8 cellular contexts compared by ENCODE assay signal in the genomic region with DNA sequence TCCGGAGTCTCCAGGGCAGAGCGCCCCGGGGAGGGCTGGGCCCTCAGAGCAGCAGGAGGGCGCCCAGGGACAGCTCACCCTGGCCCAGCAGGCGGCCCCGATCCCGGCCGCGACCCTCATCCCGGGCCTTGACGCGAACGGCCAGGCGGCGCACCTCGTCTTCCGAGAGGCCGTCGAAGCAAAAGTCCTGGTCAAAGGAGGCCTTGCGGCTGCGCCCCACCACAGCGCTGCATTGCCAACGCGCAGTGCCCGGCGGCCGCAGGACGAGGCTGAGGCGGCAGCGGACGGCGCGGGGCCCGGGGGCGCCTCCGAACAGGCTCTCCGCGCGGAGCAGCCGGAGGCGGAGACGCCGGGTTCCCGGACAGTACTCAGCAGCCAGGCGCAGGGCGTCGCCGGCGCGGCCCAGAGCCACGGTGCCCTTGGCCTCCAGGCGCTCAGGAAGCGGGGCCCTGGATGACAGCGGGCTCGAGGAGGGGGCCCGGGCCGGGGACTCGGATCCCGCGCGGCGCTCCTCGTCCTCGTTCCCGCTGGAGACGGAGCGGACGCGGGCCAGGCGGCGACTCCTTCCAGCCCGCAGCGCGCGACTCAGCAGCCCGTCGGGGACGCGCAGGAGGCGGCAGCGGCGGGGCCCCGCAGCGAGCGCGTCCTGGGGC. TPM values are rescaled to one million over a fixed set of nuclear protein-coding genes. Genes with fewer than 3 reads are reported as not detected.
DNase-seq lines count a peak whose midpoint lies in the region; ATAC-seq and TF ChIP-seq lines count a peak whose summit lies in the region.
"Had no signal": no experiment of that assay in that cellular context is flagged by ENCODE, and none has a peak within 500 bp of the region (broad histone marks: within the 10 kb centered on the region; RNA-seq: fewer than 3 reads in every experiment).

No MANE protein-coding gene starts in this region.

- H3K4me3 ChIP-seq in IMR-90 (ENCODE audit: insufficient read depth, low read depth, low read length) (no peak overlapping the region), ascending aorta (peak overlapping the region; percentile 18 to 60), smooth muscle cell (peak overlapping the region; percentile 48)

- H2BK20ac ChIP-seq in IMR-90 (ENCODE audit: low read depth, low read length) = no peak overlapping the region

- WGBS in IMR-90 (ENCODE audit: extremely low coverage in 2 of 2, insufficient read length in 1 of 2), 2 experiments = 4% methylated on average over 46 of the region's 86 CpGs; no CpG with 5 or more reads in 1 of the 2 experiments
- 6% methylated on average over 58 of the region's 86 CpGs for WGBS in smooth muscle cell (ENCODE audit: low lambda C conversion rate)

- TF ChIP-seq CTCF in IMR-90 (conservative IDR thresholded peaks at IDR 0.05; ENCODE audit: low read depth, low read length) = no peak
- no peak for TF ChIP-seq CTCF in ascending aorta (IDR thresholded peaks at IDR 0.05)
- no peak for TF ChIP-seq CTCF in smooth muscle cell (IDR thresholded peaks at IDR 0.05; ENCODE audit: borderline replicate concordance, insufficient read depth, poor library complexity, severe bottlenecking)

- H2AK5ac ChIP-seq in IMR-90 (ENCODE audit: low read depth, low read length) = no peak overlapping the region

- no peak overlapping the region for H2BK5ac ChIP-seq in IMR-90 (ENCODE audit: low read depth, low read length, poor library complexity, severe bottlenecking)

- peak; percentile 27; the same call in 1 of the 2 replicates for ATAC-seq in IMR-90 (ENCODE audit: low read depth)

- in situ Hi-C loops in IMR-90 (cut with MboI; ENCODE audit: low sequenced_read_pairs) = no loop called here

- H3K18ac ChIP-seq in IMR-90 (ENCODE audit: low read depth, low read length) = no peak overlapping the region

- no peak for TF ChIP-seq RAD21 in IMR-90 (IDR thresholded peaks at IDR 0.05; ENCODE audit: low read length)

- H3K79me1 ChIP-seq in IMR-90 (ENCODE audit: low read depth in 1 of 2, low read length in 2 of 2) = no peaks in the 10 kb centered on the region

- dilution Hi-C loops in IMR-90 (cut with HindIII; ENCODE audit: low sequenced_read_pairs, unreplicated experiment) = no loop called here

- H3K27me3 ChIP-seq in IMR-90 (ENCODE audit: control insufficient read depth, insufficient read depth, low read length) (peaks cover 51% of the 10 kb centered on the region), ascending aorta (peaks cover 4% of the 10 kb centered on the region), smooth muscle cell (ENCODE audit: low read depth) (peaks cover 94% of the 10 kb centered on the region)

- intact Hi-C loops in IMR-90 (cut with micrococcal nuclease) (loop anchor here (10.0 kb wide), 1 partner anchor 121 kb away; no protein-coding TSS in a partner anchor), ascending aorta (cut with DNase I) (no loop called here)

- H3K36me3 ChIP-seq in IMR-90 (ENCODE audit: control insufficient read depth, insufficient read depth, low read length) (no peaks in the 10 kb centered on the region), ascending aorta (no peaks in the 10 kb centered on the region), smooth muscle cell (ENCODE audit: low read depth) (no peaks in the 10 kb centered on the region)

- H3K23ac ChIP-seq in IMR-90 (ENCODE audit: low read depth, low read length) = no peak overlapping the region

- DNase-seq in IMR-90 (no peak), ascending aorta (ENCODE audit: low spot score in 2 of 2) (no peak), islet precursor cell (peak; percentile 72), smooth muscle cell (lab: John Stamatoyannopoulos, UW; ENCODE audit: unreplicated experiment) (no peak), DMS153 (lab: John Stamatoyannopoulos, UW) (no peak), NOMO-1 treated with dmso at 0.1 percent for 144 hours (lab: John Stamatoyannopoulos, UW; ENCODE audit: unreplicated experiment) (no peak), erythroblast (lab: John Stamatoyannopoulos, UW) (no peak)
- DNase-seq: T-helper 2 cell had no signal

- H3K9me3 ChIP-seq in IMR-90 (ENCODE audit: control insufficient read depth, insufficient read depth, low read length) (peaks cover 2% of the 10 kb centered on the region; the same call in 1 of the 2 replicates), ascending aorta (no peaks in the 10 kb centered on the region), smooth muscle cell (replicated peaks; ENCODE audit: low read depth) (no peaks in the 10 kb centered on the region)

- no peak overlapping the region for H3K4ac ChIP-seq in IMR-90 (ENCODE audit: low read depth, low read length)

- H3K4me2 ChIP-seq in IMR-90 (ENCODE audit: low read depth, low read length) (no peak overlapping the region), smooth muscle cell (peak overlapping the region; percentile 84)

- no peaks in the 10 kb centered on the region for H3K79me2 ChIP-seq in smooth muscle cell (ENCODE audit: low read depth)

- no peak overlapping the region for H4K5ac ChIP-seq in IMR-90 (ENCODE audit: low read depth, low read length)

- TF ChIP-seq POLR2A in IMR-90 (IDR thresholded peaks at IDR 0.05; ENCODE audit: low read depth, low read length) (no peak), erythroblast (IDR thresholded peaks at IDR 0.05; ENCODE audit: low read length) (no peak)

- H2AFZ ChIP-seq in IMR-90 (replicated peaks; ENCODE audit: low read length, poor library complexity) (peak overlapping the region; percentile 67), smooth muscle cell (ENCODE audit: low read depth) (peak overlapping the region; percentile 54)

- POLR2A ChIA-PET in IMR-90 (lab: Charles Lee; ENCODE audit: unreplicated experiment) = no interaction called here

- no peak overlapping the region for H3K56ac ChIP-seq in IMR-90 (ENCODE audit: extremely low read depth, insufficient read depth, low read length)

- no peak overlapping the region for H4K8ac ChIP-seq in IMR-90 (ENCODE audit: low read depth in 2 of 2, low read length in 2 of 2)

- no peak overlapping the region for H2BK120ac ChIP-seq in IMR-90 (ENCODE audit: low read depth, low read length)

- no peaks in the 10 kb centered on the region for H3K4me1 ChIP-seq in IMR-90 (ENCODE audit: control insufficient read depth, insufficient read depth, low read length)
- peaks cover 0 to 10% of the 10 kb centered on the region in 2 donors for H3K4me1 ChIP-seq in ascending aorta
- peaks cover 8% of the 10 kb centered on the region for H3K4me1 ChIP-seq in smooth muscle cell (ENCODE audit: low read depth)

- no peaks in the 10 kb centered on the region for H3K9me1 ChIP-seq in IMR-90 (ENCODE audit: insufficient read depth, low read length)

- no peak overlapping the region for H3K9ac ChIP-seq in IMR-90 (ENCODE audit: low read depth, low read length)
- H3K9ac ChIP-seq in smooth muscle cell (ENCODE audit: low read depth) = no peak overlapping the region

- H3K27ac ChIP-seq in IMR-90 (ENCODE audit: insufficient read depth, low read length) = no peak overlapping the region
- H3K27ac ChIP-seq in ascending aorta = no peak overlapping the region
- no peak overlapping the region for H3K27ac ChIP-seq in smooth muscle cell (ENCODE audit: low read depth)

- H3K14ac ChIP-seq in IMR-90 (replicated peaks; ENCODE audit: low read depth, low read length) = no peak overlapping the region

- no peak overlapping the region for H2AK9ac ChIP-seq in IMR-90 (replicated peaks; ENCODE audit: low read depth, low read length, poor library complexity)

- no TSS peak for BruUV-seq in IMR-90 (replicated peaks; lab: Mats Ljungman, UMichigan)

- H4K91ac ChIP-seq in IMR-90 (ENCODE audit: insufficient read depth, low read depth, low read length) = no peak overlapping the region

- H2BK15ac ChIP-seq in IMR-90 (ENCODE audit: low read depth, low read length) = no peak overlapping the region

- CTCF ChIA-PET in IMR-90 (lab: Yijun Ruan, JAX) = no interaction called here

- no peaks in the 10 kb centered on the region for H4K20me1 ChIP-seq in IMR-90 (ENCODE audit: insufficient read depth, low read length)
- no peaks in the 10 kb centered on the region for H4K20me1 ChIP-seq in smooth muscle cell (ENCODE audit: low read depth)

- no peaks in the 10 kb centered on the region for H3F3A ChIP-seq in smooth muscle cell (ENCODE audit: low read depth)

TF ChIP-seq in IMR-90, 13 proteins besides CTCF, POLR2A, EP300 and RAD21:
- no peak for TF ChIP-seq MAZ (IDR thresholded peaks at IDR 0.05; ENCODE audit: borderline replicate concordance, low read depth, low read length)
- TF ChIP-seq NFE2L2 (IDR thresholded peaks at IDR 0.05; ENCODE audit: low read depth, low read length) = no peak
- no peak for TF ChIP-seq RFX5 (IDR thresholded peaks at IDR 0.05; ENCODE audit: low read depth, low read length)
- TF ChIP-seq SMC3 (IDR thresholded peaks at IDR 0.05; ENCODE audit: low read depth, low read length) = no peak
- no peak for TF ChIP-seq MXI1 (IDR thresholded peaks at IDR 0.05; ENCODE audit: borderline replicate concordance, low read depth, low read length)
- no peak for TF ChIP-seq MAFK (IDR thresholded peaks at IDR 0.05; ENCODE audit: low read depth, low read length)
- TF ChIP-seq, protein P1, sequence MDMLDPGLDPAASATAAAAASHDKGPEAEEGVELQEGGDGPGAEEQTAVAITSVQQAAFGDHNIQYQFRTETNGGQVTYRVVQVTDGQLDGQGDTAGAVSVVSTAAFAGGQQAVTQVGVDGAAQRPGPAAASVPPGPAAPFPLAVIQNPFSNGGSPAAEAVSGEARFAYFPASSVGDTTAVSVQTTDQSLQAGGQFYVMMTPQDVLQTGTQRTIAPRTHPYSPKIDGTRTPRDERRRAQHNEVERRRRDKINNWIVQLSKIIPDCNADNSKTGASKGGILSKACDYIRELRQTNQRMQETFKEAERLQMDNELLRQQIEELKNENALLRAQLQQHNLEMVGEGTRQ (IDR thresholded peaks at IDR 0.05; ENCODE audit: low read depth, low read length) = no peak
- TF ChIP-seq RCOR1 (IDR thresholded peaks at IDR 0.05; ENCODE audit: insufficient replicate concordance, low read length) = no peak
TF ChIP-seq in IMR-90: peak in this region for 0.

RNA-seq across cellular contexts. Expression of a gene that starts 1.1 kb away (rescaled TPM):
- not detected in 2 replicates for total RNA-seq in IMR-90 (2012; rRNA removed)
- polyA plus RNA-seq in IMR-90 (2012; rRNA removed) = not detected in 2 replicates
- not detected in 2 replicates for polyA plus RNA-seq in IMR-90 (2012; cell fraction: cytosol; rRNA removed)
- not detected in 2 replicates for polyA plus RNA-seq in IMR-90 (2012; cell fraction: nucleus; rRNA removed; ENCODE audit: low replicate concordance)
- 100 TPM for total RNA-seq in ascending aorta
- total RNA-seq in smooth muscle cell = 0.72 and 0.81 TPM in 2 replicates
- polyA plus RNA-seq in smooth muscle cell = 0.71 and 0.98 TPM in 2 replicates

Comparison
In these comparisons a context has a peak if more than half of its experiments do, and no peak if none do; other contexts are left out.
1. RNA of a gene that starts 1.1 kb away (total RNA-seq): 100 TPM in ascending aorta (single experiment); 0.72 to 0.81 TPM in smooth muscle cell and not detected in IMR-90; every median in the first group is over 10 times any median in the second.